In genomic region chr3:27542469-27542868, GRCh38 we compare ENCODE assay signal across 20 cellular contexts. TPM values are rescaled to one million over a fixed set of nuclear protein-coding genes. Genes with fewer than 3 reads are reported as not detected.
A peak's percentile ranks its signal among the peaks of the same experiment; 100 is the strongest.
DNase-seq lines count a peak whose midpoint lies in the region; ATAC-seq, FAIRE-seq and TF ChIP-seq lines count a peak whose summit lies in the region.
"Had no signal": no experiment of that assay in that cellular context is flagged by ENCODE, and none has a peak within 500 bp of the region (broad histone marks: within the 10 kb centered on the region; RNA-seq: fewer than 3 reads in every experiment).

No MANE protein-coding gene starts in this region.

- DNase-seq in HFFc6 (no peak), astrocyte (ENCODE audit: low read depth) (no peak), osteoblast (ENCODE audit: insufficient read length, low spot score, missing footprints) (no peak), AG08396 (ENCODE audit: low spot score) (no peak), Karpas-422 (no peak), D341Med (ENCODE audit: low spot score) (no peak)
- no peak for DNase-seq in stimulated activated naive B cell treated with anti-CD40 and anti-IgM and Interleukin-4, amounts not matched to agents 10 μg/mL and 1 μg/mL and 100 μg/mL, for 72 hours
- DNase-seq: ACHN; CD4-positive, alpha-beta T cell; DND-41; GF-D8; NCI-H187 treated with DMSO at 0.1 percent for 48 hours; NCI-H2171; NCI-H510A; NCI-H82; SHP77 treated with DMSO at 0.1 percent for 48 hours had no signal

- WGBS in gastroesophageal sphincter (ENCODE audit: low coverage in 1 of 2), 2 donors: 60 to 94% methylated on average over 2 to 5 of the region's 5 CpGs

- no peak for TF ChIP-seq POLR2A in gastroesophageal sphincter (IDR thresholded peaks at IDR 0.05)

- no peak overlapping the region for H3K9ac ChIP-seq in astrocyte (ENCODE audit: low read length)
- H3K9ac ChIP-seq in Karpas-422 (ENCODE audit: low read length): no peak overlapping the region

- H3K9me3 ChIP-seq in astrocyte (ENCODE audit: insufficient read depth, low read depth, low read length) (no peaks in the 10 kb centered on the region), gastroesophageal sphincter (no peaks in the 10 kb centered on the region), osteoblast (ENCODE audit: low read depth, low read length) (no peaks in the 10 kb centered on the region), Karpas-422 (ENCODE audit: low read length) (no peaks in the 10 kb centered on the region)

- FAIRE-seq in astrocyte (lab: Jason Lieb, UNC): no peak
- FAIRE-seq: D721Med had no signal

- H3K36me3 ChIP-seq in astrocyte (ENCODE audit: insufficient read depth, low read length) (no peaks in the 10 kb centered on the region), gastroesophageal sphincter (no peaks in the 10 kb centered on the region), osteoblast (ENCODE audit: insufficient read depth, low read length) (no peaks in the 10 kb centered on the region), Karpas-422 (ENCODE audit: insufficient read depth, low read length) (no peaks in the 10 kb centered on the region)

- H3K4me3 ChIP-seq in astrocyte (ENCODE audit: insufficient read depth, low read depth, low read length) (no peak overlapping the region), gastroesophageal sphincter (no peak overlapping the region), osteoblast (ENCODE audit: insufficient read depth, low read length) (no peak overlapping the region), Karpas-422 (ENCODE audit: low read length) (no peak overlapping the region)
- H3K4me3 ChIP-seq: GM23338 had no signal

- H3K79me2 ChIP-seq in astrocyte (ENCODE audit: insufficient read depth, low read length) (no peaks in the 10 kb centered on the region), osteoblast (ENCODE audit: insufficient read depth, low read length) (no peaks in the 10 kb centered on the region), Karpas-422 (ENCODE audit: low read length) (no peaks in the 10 kb centered on the region)

- H4K20me1 ChIP-seq in astrocyte (ENCODE audit: insufficient read depth, low read length) (no peaks in the 10 kb centered on the region), osteoblast (ENCODE audit: insufficient read depth, low read length) (no peaks in the 10 kb centered on the region), Karpas-422 (ENCODE audit: insufficient read depth, low read depth, low read length) (no peaks in the 10 kb centered on the region)

- H3K4me1 ChIP-seq in astrocyte (ENCODE audit: insufficient read depth, low read length) (peaks cover 9% of the 10 kb centered on the region), gastroesophageal sphincter (peaks cover 0 to 4% (median 0%) of the 10 kb centered on the region in 3 donors), osteoblast (ENCODE audit: insufficient read depth, low read length) (peaks cover 26% of the 10 kb centered on the region), Karpas-422 (ENCODE audit: low read length) (no peaks in the 10 kb centered on the region)

- no peaks in the 10 kb centered on the region for H3K27me3 ChIP-seq in astrocyte (ENCODE audit: insufficient read depth, low read length)
- H3K27me3 ChIP-seq in gastroesophageal sphincter: no peaks in the 10 kb centered on the region
- no peaks in the 10 kb centered on the region for H3K27me3 ChIP-seq in osteoblast (ENCODE audit: insufficient read depth, low read length)
- H3K27me3 ChIP-seq in Karpas-422 (ENCODE audit: low read length): no peaks in the 10 kb centered on the region

- H3K4me2 ChIP-seq in astrocyte (ENCODE audit: low read length): no peak overlapping the region
- H3K4me2 ChIP-seq in osteoblast (ENCODE audit: insufficient read depth, low read length): no peak overlapping the region
- no peak overlapping the region for H3K4me2 ChIP-seq in Karpas-422 (ENCODE audit: low read depth, low read length, poor library complexity, severe bottlenecking)
- H3K4me2 ChIP-seq: GM23338 had no signal

- H3K27ac Mint-ChIP-seq in HFFc6 (peak overlapping the region; percentile 36), astrocyte (ENCODE audit: unreplicated experiment) (no peak overlapping the region)
- no peak overlapping the region for H3K27ac Mint-ChIP-seq in stimulated activated naive B cell treated with anti-CD40 and anti-IgM and Interleukin-4, amounts not matched to agents 10 μg/mL and 1 μg/mL and 100 μg/mL, for 72 hours
- H3K27ac Mint-ChIP-seq: B cell; CD4-positive, alpha-beta T cell; GM23338 had no signal

- ATAC-seq in gastroesophageal sphincter: peak; percentile 22
- ATAC-seq in stimulated activated naive B cell treated with anti-CD40 and anti-IgM and Interleukin-4, amounts not matched to agents 10 μg/mL and 1 μg/mL and 100 μg/mL, for 72 hours (replicated peaks): no peak
- ATAC-seq: GM23338 had no signal

- H3K9me3 Mint-ChIP-seq in HFFc6 (no peaks in the 10 kb centered on the region), astrocyte (ENCODE audit: unreplicated experiment) (no peaks in the 10 kb centered on the region)
- H3K9me3 Mint-ChIP-seq in stimulated activated naive B cell treated with anti-CD40 and anti-IgM and Interleukin-4, amounts not matched to agents 10 μg/mL and 1 μg/mL and 100 μg/mL, for 72 hours: no peaks in the 10 kb centered on the region
- H3K9me3 Mint-ChIP-seq: CD4-positive, alpha-beta T cell; GM23338 had no signal

- H2AFZ ChIP-seq in astrocyte (ENCODE audit: low read depth, low read length) (peak overlapping the region; percentile 28), osteoblast (ENCODE audit: low read length) (peak overlapping the region; percentile 73), Karpas-422 (ENCODE audit: low read length) (no peak overlapping the region)
- H2AFZ ChIP-seq: GM23338 had no signal

- no peak overlapping the region for H3K4me3 Mint-ChIP-seq in HFFc6
- H3K4me3 Mint-ChIP-seq in astrocyte (ENCODE audit: unreplicated experiment): no peak overlapping the region
- no peak overlapping the region for H3K4me3 Mint-ChIP-seq in stimulated activated naive B cell treated with anti-CD40 and anti-IgM and Interleukin-4, amounts not matched to agents 10 μg/mL and 1 μg/mL and 100 μg/mL, for 72 hours
- H3K4me3 Mint-ChIP-seq: B cell; CD4-positive, alpha-beta T cell; GM23338 had no signal

- TF ChIP-seq CTCF in HFFc6 (IDR thresholded peaks at IDR 0.05) (no peak), astrocyte (IDR thresholded peaks at IDR 0.05; ENCODE audit: insufficient read depth, low read depth, low read length) (no peak), gastroesophageal sphincter (IDR thresholded peaks at IDR 0.05) (no peak), osteoblast (IDR thresholded peaks at IDR 0.05; ENCODE audit: extremely low read depth, low read depth, low read length) (no peak)

- H3K27me3 Mint-ChIP-seq in HFFc6 (ENCODE audit: insufficient read depth) (no peaks in the 10 kb centered on the region), astrocyte (ENCODE audit: low read depth, unreplicated experiment) (no peaks in the 10 kb centered on the region)
- H3K27me3 Mint-ChIP-seq in stimulated activated naive B cell treated with anti-CD40 and anti-IgM and Interleukin-4, amounts not matched to agents 10 μg/mL and 1 μg/mL and 100 μg/mL, for 72 hours: peaks cover 0 to 8% of the 10 kb centered on the region in 2 donors
- H3K27me3 Mint-ChIP-seq: B cell; CD4-positive, alpha-beta T cell had no signal

- no peak for TF ChIP-seq EP300 in gastroesophageal sphincter (IDR thresholded peaks at IDR 0.05)

- no peaks in the 10 kb centered on the region for H3K9me2 ChIP-seq in Karpas-422 (replicated peaks; ENCODE audit: insufficient read depth, low read length)

- H3K36me3 Mint-ChIP-seq in HFFc6 (ENCODE audit: low read depth): peaks cover 5% of the 10 kb centered on the region; the same call in 1 of the 2 replicates
- H3K36me3 Mint-ChIP-seq in astrocyte (ENCODE audit: low read depth, unreplicated experiment): no peaks in the 10 kb centered on the region
- no peaks in the 10 kb centered on the region for H3K36me3 Mint-ChIP-seq in stimulated activated naive B cell treated with anti-CD40 and anti-IgM and Interleukin-4, amounts not matched to agents 10 μg/mL and 1 μg/mL and 100 μg/mL, for 72 hours

- H3K27ac ChIP-seq in astrocyte (ENCODE audit: low read depth, low read length) (no peak overlapping the region), gastroesophageal sphincter (no peak overlapping the region), osteoblast (ENCODE audit: low read depth, low read length) (peak overlapping the region; percentile 15), Karpas-422 (ENCODE audit: low read length) (no peak overlapping the region)

- peaks cover 63% of the 10 kb centered on the region for H3K4me1 Mint-ChIP-seq in HFFc6 (ENCODE audit: low read depth)
- H3K4me1 Mint-ChIP-seq in astrocyte (ENCODE audit: low read depth, unreplicated experiment): peaks cover 10% of the 10 kb centered on the region
- no peaks in the 10 kb centered on the region for H3K4me1 Mint-ChIP-seq in stimulated activated naive B cell treated with anti-CD40 and anti-IgM and Interleukin-4, amounts not matched to agents 10 μg/mL and 1 μg/mL and 100 μg/mL, for 72 hours
- H3K4me1 Mint-ChIP-seq: B cell had no signal

RNA-seq across cellular contexts. Expression of gene SLC4A7, which starts 58.3 kb away (rescaled TPM):
- total RNA-seq in HFFc6 (2021; fragmentation: NEBNext Ultra II Directional; extraction: Animal tissue kit (Norgen Biotek cat#: 25700)): 10 to 100 TPM; 42.6 to 58.8 (median 51.7) TPM
- 66.7 and 68.7 TPM in 2 replicates for total RNA-seq in astrocyte
- 10 to 100 TPM; 23.1 to 62.9 (median 43.6) TPM for total RNA-seq in gastroesophageal sphincter
- total RNA-seq in osteoblast: 203 and 281 TPM in 2 replicates
- 97.1 and 101 TPM in 2 replicates for total RNA-seq in Karpas-422 (2014; rRNA removed; shearing (Covaris generic); ENCODE audit: low replicate concordance)
